Comparison of ENCODE assay signal across 13 cellular contexts in genomic region chr10:106648534-106649481, GRCh38.
A peak's percentile ranks its signal among the peaks of the same experiment; 100 is the strongest.
DNase-seq lines count a peak whose midpoint lies in the region; ATAC-seq, FAIRE-seq and TF ChIP-seq lines count a peak whose summit lies in the region.
"Had no signal": no experiment of that assay in that cellular context is flagged by ENCODE, and none has a peak within 500 bp of the region (broad histone marks: within the 10 kb centered on the region; RNA-seq: fewer than 3 reads in every experiment).

No MANE protein-coding gene starts in this region.

- H3K79me1 ChIP-seq in H1 (ENCODE audit: low read depth, low read length), result no peaks in the 10 kb centered on the region

- H3K9me3 ChIP-seq in BLaER1 (no peaks in the 10 kb centered on the region), H1 (ENCODE audit: insufficient read depth in 2 of 2, low read depth in 1 of 2, low read length in 1 of 2) (no peaks in the 10 kb centered on the region), psoas muscle (no peaks in the 10 kb centered on the region)
- no peaks in the 10 kb centered on the region for H3K9me3 ChIP-seq in BLaER1 treated with 17β-estradiol and CSF1 and Interleukin-3, amounts not matched to agents 10 nM and 100 nM (replicated peaks in 1 of 11)
- H3K9me3 ChIP-seq: A549, BE2C, Caco-2 had no signal

- no peak overlapping the region for H3K14ac ChIP-seq in H1 (ENCODE audit: insufficient read length)

- no peak overlapping the region for H3K18ac ChIP-seq in H1 (ENCODE audit: extremely low read depth, low read length)

- no peak overlapping the region for H3K56ac ChIP-seq in H1 (replicated peaks; ENCODE audit: insufficient read length, low read depth, low read length)

- no peak for DNase-seq in H1 (ENCODE audit: low read depth in 1 of 2, low spot score in 2 of 2)
- DNase-seq in psoas muscle, result no peak
- no peak for DNase-seq in retina
- no peak for DNase-seq in DMS53 (lab: John Stamatoyannopoulos, UW)
- DNase-seq: BE2C; Caco-2; CD8-positive, alpha-beta memory T cell had no signal

- no peak overlapping the region for H3K27ac ChIP-seq in BLaER1
- H3K27ac ChIP-seq in BLaER1 treated with 17β-estradiol and CSF1 and Interleukin-3, amounts not matched to agents 10 nM and 100 nM, result no peak overlapping the region
- H3K27ac ChIP-seq in H1 (ENCODE audit: low read depth, low read length), result no peak overlapping the region
- H3K27ac ChIP-seq in psoas muscle, result no peak overlapping the region
- H3K27ac ChIP-seq: A549 had no signal

- H3K79me2 ChIP-seq in H1 (ENCODE audit: control insufficient read depth in 1 of 2, insufficient read depth in 2 of 2, low read length in 2 of 2), result no peaks in the 10 kb centered on the region

- FAIRE-seq in H1 (lab: Jason Lieb, UNC), result no peak
- FAIRE-seq: A549, GM18507, K562 had no signal

- peak in 2 of 4 donors; percentile 64 to 66 for ATAC-seq in psoas muscle
- ATAC-seq: A549, HCT116, K562 had no signal

- no peak overlapping the region for H4K5ac ChIP-seq in H1 (ENCODE audit: insufficient read length, low read depth, low read length)

- no peak for TF ChIP-seq RAD21 in H1 (IDR thresholded peaks at IDR 0.05 in 1 of 2, conservative IDR thresholded peaks at IDR 0.05 in 1 of 2; ENCODE audit: low read depth in 2 of 2, low read length in 2 of 2)

- no peak overlapping the region for H4K8ac ChIP-seq in H1 (ENCODE audit: extremely low read depth, insufficient read depth, low read length)

- H3K4me3 ChIP-seq in BLaER1, result no peak overlapping the region
- H3K4me3 ChIP-seq in BLaER1 treated with 17β-estradiol and CSF1 and Interleukin-3, amounts not matched to agents 10 nM and 100 nM, result no peak overlapping the region
- no peak overlapping the region for H3K4me3 ChIP-seq in H1 (ENCODE audit: extremely low read depth in 1 of 4, insufficient read depth in 2 of 4, low read depth in 3 of 4, low read length in 4 of 4)
- peak overlapping the region; percentile 20 for H3K4me3 ChIP-seq in psoas muscle
- H3K4me3 ChIP-seq: A549, K562 had no signal

- H3K36me3 ChIP-seq in BLaER1 (no peaks in the 10 kb centered on the region), H1 (ENCODE audit: control insufficient read depth in 2 of 4, insufficient read depth in 4 of 4, low read length in 3 of 4) (no peaks in the 10 kb centered on the region), psoas muscle (ENCODE audit: insufficient read depth in 1 of 2, low read depth in 1 of 2) (no peaks in the 10 kb centered on the region)
- no peaks in the 10 kb centered on the region for H3K36me3 ChIP-seq in BLaER1 treated with 17β-estradiol and CSF1 and Interleukin-3, amounts not matched to agents 10 nM and 100 nM
- H3K36me3 ChIP-seq: BE2C had no signal

- H4K91ac ChIP-seq in H1 (replicated peaks; ENCODE audit: insufficient read length, low read length), result no peak overlapping the region

- no peaks in the 10 kb centered on the region for H3K27me3 ChIP-seq in BLaER1
- peaks cover 0 to 3% (median 0%) of the 10 kb centered on the region in 11 experiments; a peak in 1 of 22 replicates for H3K27me3 ChIP-seq in BLaER1 treated with 17β-estradiol and CSF1 and Interleukin-3, amounts not matched to agents 10 nM and 100 nM
- no peaks in the 10 kb centered on the region for H3K27me3 ChIP-seq in H1 (replicated peaks in 1 of 4; ENCODE audit: control insufficient read depth in 3 of 4, extremely low read depth in 1 of 4, insufficient read depth in 3 of 4, low read length in 3 of 4)
- H3K27me3 ChIP-seq in psoas muscle (ENCODE audit: insufficient read depth in 3 of 3, low read length in 2 of 3), result no peaks in the 10 kb centered on the region
- H3K27me3 ChIP-seq: BE2C had no signal

- H2AK5ac ChIP-seq in H1 (ENCODE audit: low read depth, low read length), result no peak overlapping the region

- H3K4me1 ChIP-seq in BLaER1 (peaks cover 12% of the 10 kb centered on the region), H1 (replicated peaks in 1 of 4; ENCODE audit: control insufficient read depth in 3 of 4, insufficient read depth in 4 of 4, low read length in 3 of 4) (peaks cover 0 to 5% (median 2%) of the 10 kb centered on the region in 4 experiments; a peak in 3 of 7 replicates), psoas muscle (no peaks in the 10 kb centered on the region)
- peaks cover 4 to 24% (median 12%) of the 10 kb centered on the region in 10 experiments; a peak in 19 of 20 replicates for H3K4me1 ChIP-seq in BLaER1 treated with 17β-estradiol and CSF1 and Interleukin-3, amounts not matched to agents 10 nM and 100 nM
- H3K4me1 ChIP-seq: A549, BE2C, Caco-2 had no signal

- intact Hi-C loops in psoas muscle (cut with DNase I), result no loop called here

- no peak overlapping the region for H3K9ac ChIP-seq in BLaER1
- H3K9ac ChIP-seq in BLaER1 treated with 17β-estradiol and CSF1 and Interleukin-3, amounts not matched to agents 10 nM and 100 nM, result no peak overlapping the region
- no peak overlapping the region for H3K9ac ChIP-seq in H1 (replicated peaks in 1 of 4; ENCODE audit: extremely low read depth in 1 of 4, low read depth in 3 of 4, low read length in 3 of 4)

- H2BK120ac ChIP-seq in H1 (replicated peaks; ENCODE audit: low read depth, low read length), result no peak overlapping the region

- H3K4ac ChIP-seq in H1 (replicated peaks; ENCODE audit: insufficient read length, low read depth, low read length), result no peak overlapping the region

- no peak overlapping the region; the same call in 1 of the 2 replicates for H2AFZ ChIP-seq in H1 (ENCODE audit: low read length)

- H2BK15ac ChIP-seq in H1 (ENCODE audit: low read length), result no peak overlapping the region

- 0 out of 2 replicates have a peak overlapping the region, but pooled peaks have one; percentile 9 for H2BK12ac ChIP-seq in H1 (ENCODE audit: low read depth, low read length)

- TF ChIP-seq CTCF in H1 (IDR thresholded peaks at IDR 0.05; ENCODE audit: control extremely low read depth in 1 of 3, insufficient read depth in 1 of 3, low read depth in 1 of 3, low read length in 3 of 3), result no peak
- TF ChIP-seq CTCF in psoas muscle (IDR thresholded peaks at IDR 0.05), result no peak

- no peaks in the 10 kb centered on the region; the same call in 1 of the 2 replicates for H3K23me2 ChIP-seq in H1 (ENCODE audit: low read depth, low read length)

- no peaks in the 10 kb centered on the region for H4K20me1 ChIP-seq in BLaER1
- H4K20me1 ChIP-seq in BLaER1 treated with 17β-estradiol and CSF1 and Interleukin-3, amounts not matched to agents 10 nM and 100 nM, result no peaks in the 10 kb centered on the region
- H4K20me1 ChIP-seq in H1 (replicated peaks in 1 of 2; ENCODE audit: control insufficient read depth in 1 of 2, insufficient read depth in 2 of 2, low read length in 2 of 2), result no peaks in the 10 kb centered on the region

- POLR2A ChIA-PET in H1 (lab: Charles Lee; ENCODE audit: partially characterized antibody), result no interaction called here

- no peak for TF ChIP-seq EP300 in H1 (IDR thresholded peaks at IDR 0.05; ENCODE audit: borderline replicate concordance in 1 of 2, low read depth in 2 of 2, low read length in 2 of 2)

- WGBS in H1 (ENCODE audit: extremely low coverage in 1 of 2, insufficient coverage in 1 of 2, insufficient read length in 1 of 2, insufficient replicate concordance in 2 of 2, low coverage in 1 of 2, low lambda C conversion rate in 2 of 2, missing lambda C conversion rate in 1 of 2), 2 experiments, result 97% methylated on average over 14 of the region's 14 CpGs; no CpG with 5 or more reads in 1 of the 2 experiments
- 69 to 73% (median 72%) methylated on average over 14 of the region's 14 CpGs for WGBS in psoas muscle, 3 donors

- no peak for TF ChIP-seq POLR2A in H1 (IDR thresholded peaks at IDR 0.05; ENCODE audit: control extremely low read depth in 1 of 2, low read depth in 2 of 2, low read length in 2 of 2)

- H3K4me2 ChIP-seq in BLaER1, result peak overlapping the region; percentile 19; the same call in 1 of the 2 replicates
- peak overlapping the region in 9 of 11 experiments; percentile 12 to 50 (median 33); a peak in 8 of 22 replicates for H3K4me2 ChIP-seq in BLaER1 treated with 17β-estradiol and CSF1 and Interleukin-3, amounts not matched to agents 10 nM and 100 nM
- H3K4me2 ChIP-seq in H1 (ENCODE audit: insufficient read depth in 1 of 2, low read depth in 2 of 2, low read length in 2 of 2), result no peak overlapping the region
- H3K4me2 ChIP-seq: A549 had no signal

- no peak overlapping the region for H3K23ac ChIP-seq in H1 (ENCODE audit: insufficient read length)

- H2BK20ac ChIP-seq in H1 (ENCODE audit: low read length), result no peak overlapping the region

- CTCF ChIA-PET in H1 (lab: Charles Lee; ENCODE audit: partially characterized antibody), result interaction anchor here (0.7 to 1.9 kb wide), 4 partner anchors 12 to 520 kb away, joined by 3 to 5 read pairs (median 4); no protein-coding TSS in a partner anchor

- H2BK5ac ChIP-seq in H1 (ENCODE audit: low read depth, low read length), result no peak overlapping the region

TF ChIP-seq in H1, 55 proteins besides CTCF, POLR2A, EP300 and RAD21:
- TF ChIP-seq TEAD4 (IDR thresholded peaks at IDR 0.05; ENCODE audit: low read depth, low read length) (no peak), TAF1 (IDR thresholded peaks at IDR 0.05; ENCODE audit: low read depth, low read length) (no peak), MAFK (IDR thresholded peaks at IDR 0.05; ENCODE audit: low read depth, low read length) (no peak), MAX (IDR thresholded peaks at IDR 0.05) (no peak)

Comparison
In these comparisons a context has a peak if more than half of its experiments do, and no peak if none do; other contexts are left out.
1. H3K4me2 ChIP-seq: peak in BLaER1 (single experiment) and BLaER1 treated with 17β-estradiol and CSF1 and Interleukin-3, amounts not matched to agents 10 nM and 100 nM (9 of 11); none in H1 (0 of 2).